ENCODE assay signal across 8 cellular contexts in the genomic region with DNA sequence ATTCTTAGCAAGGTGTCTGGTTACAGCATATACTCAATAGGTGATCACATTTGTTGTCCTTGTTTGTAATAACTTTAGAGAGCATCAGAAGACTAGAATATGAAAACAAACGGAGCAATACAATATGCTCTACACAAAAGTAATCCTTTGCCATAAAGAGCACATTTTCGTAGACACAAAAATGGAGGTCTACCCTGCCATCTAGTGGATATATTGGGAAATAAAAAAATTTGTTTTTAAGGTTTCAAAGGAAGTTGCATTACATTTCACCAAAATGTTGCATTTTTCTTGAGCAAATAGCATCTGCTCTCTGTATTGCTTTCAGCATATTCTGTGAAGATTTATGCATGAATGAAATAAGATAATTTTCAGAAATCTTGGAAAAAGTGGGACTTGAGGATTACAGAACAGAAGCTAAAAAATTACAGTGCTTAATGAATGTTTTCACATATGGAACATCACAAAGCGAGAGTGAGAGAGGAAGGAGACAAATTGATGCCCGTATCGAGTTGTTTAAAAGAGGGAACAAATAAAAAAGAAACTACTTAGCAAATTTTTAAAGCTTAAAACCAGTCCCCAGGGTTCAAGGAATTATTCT.
DNase-seq lines count a peak whose midpoint lies in the region; ATAC-seq and TF ChIP-seq lines count a peak whose summit lies in the region.

No MANE protein-coding gene starts in this region.

- H3K4me1 ChIP-seq in gastroesophageal sphincter: no peaks in the 10 kb centered on the region
- H3K4me1 ChIP-seq in stomach: peaks cover 0 to 4% (median 0%) of the 10 kb centered on the region in 4 donors

- TF ChIP-seq CTCF in gastroesophageal sphincter (IDR thresholded peaks at IDR 0.05): peak; percentile 52 to 65 (median 56)
- peak in 5 of 7 experiments; percentile 7 to 57 (median 49) for TF ChIP-seq CTCF in stomach (IDR thresholded peaks at IDR 0.05)

- TF ChIP-seq EP300 in gastroesophageal sphincter (IDR thresholded peaks at IDR 0.05) (no peak), stomach (IDR thresholded peaks at IDR 0.05) (no peak)

- WGBS in gastroesophageal sphincter (ENCODE audit: low coverage in 1 of 2), 2 donors: 7 to 17% methylated on average over 4 to 5 of the region's 5 CpGs
- WGBS in stomach, 5 donors: 12 to 25% (median 21%) methylated on average over 5 of the region's 5 CpGs

- H3K4me3 ChIP-seq in gastroesophageal sphincter (peak overlapping the region; percentile 7 to 25), stomach (no peak overlapping the region)

- H3K27ac ChIP-seq in gastroesophageal sphincter (no peak overlapping the region), stomach (no peak overlapping the region)

- ATAC-seq in HG03342 (IDR thresholded peaks at IDR 0.05; ENCODE audit: unreplicated experiment) (peak; percentile 50), gastroesophageal sphincter (no peak)

- H3K27me3 ChIP-seq in gastroesophageal sphincter (no peaks in the 10 kb centered on the region), stomach (no peaks in the 10 kb centered on the region)

- H3K9me3 ChIP-seq in gastroesophageal sphincter: no peaks in the 10 kb centered on the region
- no peaks in the 10 kb centered on the region for H3K9me3 ChIP-seq in stomach

- H3K36me3 ChIP-seq in gastroesophageal sphincter (no peaks in the 10 kb centered on the region), stomach (no peaks in the 10 kb centered on the region)

- DNase-seq in NCI-H510A treated with DMSO at 0.1 percent for 48 hours (lab: John Stamatoyannopoulos, UW): peak; percentile 11
- no peak for DNase-seq in NCI-H510A (lab: John Stamatoyannopoulos, UW)
- peak; percentile 31 for DNase-seq in SK-N-DZ (ENCODE audit: low spot score)
- DNase-seq in stomach: no peak
- no peak for DNase-seq in amniotic stem cell (lab: John Stamatoyannopoulos, UW)
- no peak for DNase-seq in activated naive CD4-positive, alpha-beta T cell treated with Interleukin-2 at 50 U/mL for 16 hours

- TF ChIP-seq POLR2A in gastroesophageal sphincter (IDR thresholded peaks at IDR 0.05) (no peak), stomach (IDR thresholded peaks at IDR 0.05) (no peak)

- intact Hi-C loops in stomach (cut with DNase I; ENCODE audit: low total_unique reads): no loop called here

Comparison
In these comparisons a context has a peak if more than half of its experiments do, and no peak if none do; other contexts are left out.
1. DNase-seq: peak in NCI-H510A treated with DMSO at 0.1 percent for 48 hours (single experiment) and SK-N-DZ (single experiment); none in NCI-H510A (single experiment), stomach (single experiment), amniotic stem cell (single experiment) and activated naive CD4-positive, alpha-beta T cell treated with Interleukin-2 at 50 U/mL for 16 hours (single experiment).
2. H3K4me3 ChIP-seq: peak in gastroesophageal sphincter (2 of 2); none in stomach (0 of 4).